Comparison of ENCODE assay signal across 17 cellular contexts in the genomic region with DNA sequence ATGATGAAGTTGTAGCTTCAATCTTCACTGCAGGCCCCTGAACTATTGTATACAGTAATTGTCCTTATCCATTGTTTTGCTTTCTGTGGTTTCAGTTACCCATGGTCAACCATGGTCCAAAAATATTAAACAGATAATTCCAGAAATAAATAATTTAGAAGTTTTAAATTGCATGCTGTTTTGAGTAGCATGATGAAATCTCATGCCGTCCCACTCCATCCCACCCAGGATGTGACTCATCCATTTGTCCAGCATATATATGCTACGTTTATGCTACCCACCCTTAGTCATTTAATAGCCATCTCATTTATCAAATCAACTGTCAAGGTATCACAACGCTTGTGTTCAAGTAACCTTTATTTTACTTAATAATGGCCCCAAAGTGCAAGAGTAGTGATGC. TPM values are rescaled to one million over a fixed set of nuclear protein-coding genes. Genes with fewer than 3 reads are reported as not detected.
DNase-seq lines count a peak whose midpoint lies in the region; TF ChIP-seq lines count a peak whose summit lies in the region.
"Had no signal": no experiment of that assay in that cellular context is flagged by ENCODE, and none has a peak within 500 bp of the region (broad histone marks: within the 10 kb centered on the region; RNA-seq: fewer than 3 reads in every experiment).

No MANE protein-coding gene starts in this region.

- DNase-seq in ELR (ENCODE audit: low read depth) (peak; percentile 92), NB4 (ENCODE audit: low read depth) (peak; percentile 6), brain pericyte (ENCODE audit: low read depth, low spot score) (peak; percentile 25), mesenchymal stem cell (peak; percentile 33), H9 (no peak), NCI-H2107 treated with DMSO at 0.1 percent for 48 hours (lab: John Stamatoyannopoulos, UW; ENCODE audit: unreplicated experiment) (no peak), neuronal stem cell (ENCODE audit: low spot score) (no peak), pons (ENCODE audit: low spot score) (no peak)
- DNase-seq: C1 segment of cervical spinal cord; caudate nucleus; NK-92 treated with Interleukin-12 subunit alpha and Interleukin-12 subunit beta, amount 100 ng/mL, for 24 hours; stimulated activated CD4-positive, alpha-beta T cell treated with anti-CD3 and anti-CD28 coated beads, Interleukin-4, amount 100 ng/mL, for 1 hour had no signal

- H3K36me3 ChIP-seq in mesenchymal stem cell (ENCODE audit: control insufficient read depth in 1 of 2, insufficient read depth in 2 of 2, low read depth in 1 of 2, low read length in 2 of 2), result no peaks in the 10 kb centered on the region
- H3K36me3 ChIP-seq in neuronal stem cell (replicated peaks in 1 of 2; ENCODE audit: control insufficient read depth in 2 of 2, insufficient read depth in 2 of 2, low read length in 2 of 2), result no peaks in the 10 kb centered on the region

- TF ChIP-seq CTCF in NB4 (IDR thresholded peaks at IDR 0.05; ENCODE audit: low read depth, low read length), result no peak
- no peak for TF ChIP-seq CTCF in H9 (conservative IDR thresholded peaks at IDR 0.05)

- H3K14ac ChIP-seq in mesenchymal stem cell (ENCODE audit: low read length in 2 of 2), result no peak overlapping the region
- no peak overlapping the region for H3K14ac ChIP-seq in H9 (ENCODE audit: insufficient read depth, low read length)
- no peak overlapping the region for H3K14ac ChIP-seq in neuronal stem cell (ENCODE audit: low read length)

- no peaks in the 10 kb centered on the region for H3K79me2 ChIP-seq in H9 (ENCODE audit: insufficient read depth, low read length)

- H2BK120ac ChIP-seq in mesenchymal stem cell (ENCODE audit: low read depth, low read length) (no peak overlapping the region), H9 (ENCODE audit: low read depth, low read length, poor library complexity, severe bottlenecking) (no peak overlapping the region), neuronal stem cell (ENCODE audit: low read depth, low read length) (no peak overlapping the region)

- H3K79me1 ChIP-seq in mesenchymal stem cell (replicated peaks; ENCODE audit: low read length, poor library complexity, severe bottlenecking), result no peaks in the 10 kb centered on the region
- H3K79me1 ChIP-seq in H9 (ENCODE audit: insufficient read depth, low read depth, low read length, poor library complexity, severe bottlenecking), result no peaks in the 10 kb centered on the region
- no peaks in the 10 kb centered on the region for H3K79me1 ChIP-seq in neuronal stem cell (ENCODE audit: low read depth, low read length)

- no peak overlapping the region for H2BK20ac ChIP-seq in H9 (ENCODE audit: low read depth, low read length, poor library complexity, severe bottlenecking)

- no peaks in the 10 kb centered on the region for H3K9me3 Mint-ChIP-seq in H9

- no peaks in the 10 kb centered on the region for H3K36me3 Mint-ChIP-seq in H9 (ENCODE audit: insufficient read depth in 1 of 3, low read depth in 3 of 3)
- H3K36me3 Mint-ChIP-seq: natural killer cell treated with Interleukin-12 subunit alpha and Interleukin-12 subunit beta and Interleukin-15 and Interleukin-18, amount 100 ng/mL, for 72 hours had no signal

- H2AK5ac ChIP-seq in mesenchymal stem cell (ENCODE audit: low read length, severe bottlenecking) (no peak overlapping the region), H9 (ENCODE audit: insufficient read length, low read length) (no peak overlapping the region), neuronal stem cell (ENCODE audit: low read depth, low read length) (no peak overlapping the region)

- 0% methylated on average over 2 of the region's 3 CpGs for WGBS in mesenchymal stem cell
- no CpG with 5 or more reads among the region's 3 CpGs for WGBS in H9 (ENCODE audit: extremely low coverage, insufficient read length, low lambda C conversion rate)
- WGBS in neuronal stem cell (ENCODE audit: extremely low coverage in 2 of 2, insufficient read length in 2 of 2, insufficient replicate concordance in 1 of 2), 2 donors, result no CpG with 5 or more reads among the region's 3 CpGs

- H4K91ac ChIP-seq in mesenchymal stem cell (ENCODE audit: low read length) (no peak overlapping the region), H9 (ENCODE audit: insufficient read length, low read depth, low read length) (no peak overlapping the region), neuronal stem cell (ENCODE audit: low read depth, low read length, poor library complexity) (no peak overlapping the region)

- H2BK5ac ChIP-seq in mesenchymal stem cell (ENCODE audit: low read depth, low read length, poor library complexity, severe bottlenecking), result no peak overlapping the region
- H2BK5ac ChIP-seq in H9 (ENCODE audit: insufficient read length, low read length), result no peak overlapping the region
- no peak overlapping the region for H2BK5ac ChIP-seq in neuronal stem cell (ENCODE audit: low read length)

- no peak overlapping the region for H2AFZ ChIP-seq in mesenchymal stem cell (ENCODE audit: low read depth, low read length)
- no peak overlapping the region for H2AFZ ChIP-seq in H9 (ENCODE audit: low read length)
- no peak overlapping the region for H2AFZ ChIP-seq in neuronal stem cell (ENCODE audit: low read length)

- no peak overlapping the region for H3K27ac ChIP-seq in mesenchymal stem cell (ENCODE audit: low read length, poor library complexity, severe bottlenecking)
- H3K27ac ChIP-seq in H9 (ENCODE audit: insufficient read length, low read depth, low read length), result no peak overlapping the region
- no peak overlapping the region for H3K27ac ChIP-seq in neuronal stem cell (replicated peaks; ENCODE audit: low read length)
- H3K27ac ChIP-seq: SK-N-MC, VCaP had no signal

- H4K5ac ChIP-seq in H9 (ENCODE audit: insufficient read length, low read depth, low read length), result no peak overlapping the region

- H2BK12ac ChIP-seq in mesenchymal stem cell (ENCODE audit: low read length in 2 of 2) (no peak overlapping the region), H9 (ENCODE audit: insufficient read length, low read depth, low read length) (no peak overlapping the region), neuronal stem cell (ENCODE audit: low read length) (no peak overlapping the region)

- no peak overlapping the region for H3T11ph ChIP-seq in H9 (ENCODE audit: low read length)

- H3K4me1 ChIP-seq in mesenchymal stem cell (ENCODE audit: control insufficient read depth, insufficient read depth, low read depth, low read length) (no peaks in the 10 kb centered on the region), H9 (ENCODE audit: insufficient read depth, low read length) (no peaks in the 10 kb centered on the region), neuronal stem cell (ENCODE audit: control insufficient read depth in 2 of 2, insufficient read depth in 1 of 2, low read depth in 1 of 2, low read length in 2 of 2) (no peaks in the 10 kb centered on the region)

- no peak overlapping the region for H3K4me3 ChIP-seq in NB4 (ENCODE audit: low read depth, low read length)
- H3K4me3 ChIP-seq in mesenchymal stem cell (ENCODE audit: insufficient read depth in 1 of 2, low read depth in 1 of 2, low read length in 2 of 2), result no peak overlapping the region
- H3K4me3 ChIP-seq in neuronal stem cell (ENCODE audit: low read length in 2 of 2), result no peak overlapping the region
- H3K4me3 ChIP-seq: SK-N-MC had no signal

- H3K27me3 Mint-ChIP-seq in H9 (ENCODE audit: low read depth), result no peaks in the 10 kb centered on the region
- H3K27me3 Mint-ChIP-seq: natural killer cell treated with Interleukin-12 subunit alpha and Interleukin-12 subunit beta and Interleukin-15 and Interleukin-18, amount 100 ng/mL, for 72 hours had no signal

- H3K18ac ChIP-seq in mesenchymal stem cell (ENCODE audit: low read depth in 1 of 2, low read length in 2 of 2) (no peak overlapping the region), H9 (ENCODE audit: insufficient read length, low read depth, low read length) (no peak overlapping the region), neuronal stem cell (ENCODE audit: low read length) (no peak overlapping the region)

- H3K4ac ChIP-seq in mesenchymal stem cell (ENCODE audit: low read depth in 1 of 2, low read length in 2 of 2) (no peak overlapping the region), H9 (ENCODE audit: low read depth, low read length) (no peak overlapping the region), neuronal stem cell (ENCODE audit: low read length) (no peak overlapping the region)

- H3K4me3 Mint-ChIP-seq in H9, result no peak overlapping the region
- H3K4me3 Mint-ChIP-seq: natural killer cell treated with Interleukin-12 subunit alpha and Interleukin-12 subunit beta and Interleukin-15 and Interleukin-18, amount 100 ng/mL, for 72 hours had no signal

- no peaks in the 10 kb centered on the region for H3K23me2 ChIP-seq in H9 (ENCODE audit: insufficient read length, low read depth, low read length, poor library complexity, severe bottlenecking)

- no peak overlapping the region for H3K27ac Mint-ChIP-seq in H9
- H3K27ac Mint-ChIP-seq: natural killer cell treated with Interleukin-12 subunit alpha and Interleukin-12 subunit beta and Interleukin-15 and Interleukin-18, amount 100 ng/mL, for 72 hours had no signal

- no peak for TF ChIP-seq POLR2A in NB4 (IDR thresholded peaks at IDR 0.05; ENCODE audit: extremely low read depth, insufficient read length)

- no peak overlapping the region for H2BK15ac ChIP-seq in mesenchymal stem cell (ENCODE audit: low read depth, poor library complexity, severe bottlenecking)
- H2BK15ac ChIP-seq in H9 (ENCODE audit: low read depth, low read length), result no peak overlapping the region
- H2BK15ac ChIP-seq in neuronal stem cell (ENCODE audit: low read length), result no peak overlapping the region

- H3K23ac ChIP-seq in mesenchymal stem cell (ENCODE audit: low read length in 2 of 2) (no peak overlapping the region), H9 (ENCODE audit: insufficient read length, low read depth, low read length) (no peak overlapping the region), neuronal stem cell (ENCODE audit: low read depth, low read length, poor library complexity) (no peak overlapping the region)

- H3K27me3 ChIP-seq in mesenchymal stem cell (ENCODE audit: control insufficient read depth in 1 of 2, insufficient read depth in 1 of 2, low read length in 2 of 2), result no peaks in the 10 kb centered on the region
- no peaks in the 10 kb centered on the region for H3K27me3 ChIP-seq in H9 (ENCODE audit: insufficient read depth, low read length)
- no peaks in the 10 kb centered on the region for H3K27me3 ChIP-seq in neuronal stem cell (ENCODE audit: control insufficient read depth in 3 of 3, insufficient read depth in 3 of 3, low read depth in 1 of 3, low read length in 3 of 3)

- H4K8ac ChIP-seq in mesenchymal stem cell (ENCODE audit: low read length) (no peak overlapping the region), H9 (replicated peaks; ENCODE audit: insufficient read length, low read depth, low read length) (no peak overlapping the region), neuronal stem cell (ENCODE audit: low read depth, low read length) (no peak overlapping the region)

- H3K4me1 Mint-ChIP-seq in H9, result peaks cover 3 to 5% of the 10 kb centered on the region in 2 experiments

- H4K20me1 ChIP-seq in H9 (ENCODE audit: control insufficient read depth, insufficient read depth, insufficient read length), result no peaks in the 10 kb centered on the region

- no peak overlapping the region for H3K4me2 ChIP-seq in mesenchymal stem cell (ENCODE audit: low read length, poor library complexity, severe bottlenecking)
- no peak overlapping the region for H3K4me2 ChIP-seq in H9 (ENCODE audit: insufficient read depth, insufficient read length, low read length)
- no peak overlapping the region for H3K4me2 ChIP-seq in neuronal stem cell (ENCODE audit: insufficient read depth, low read length, poor library complexity, severe bottlenecking)

- H3K56ac ChIP-seq in H9 (ENCODE audit: insufficient read length, low read depth, low read length), result no peak overlapping the region

- H3K9me3 ChIP-seq in mesenchymal stem cell (ENCODE audit: control insufficient read depth, low read length) (no peaks in the 10 kb centered on the region), H9 (ENCODE audit: control insufficient read depth, low read depth, low read length) (no peaks in the 10 kb centered on the region), neuronal stem cell (replicated peaks in 1 of 2; ENCODE audit: control insufficient read depth in 2 of 2, insufficient read depth in 1 of 2, low read depth in 1 of 2, low read length in 2 of 2) (no peaks in the 10 kb centered on the region)

- no peak overlapping the region for H3K9ac ChIP-seq in mesenchymal stem cell (ENCODE audit: low read length)
- H3K9ac ChIP-seq in H9 (ENCODE audit: extremely low read depth, insufficient read length, low read length), result no peak overlapping the region
- no peak overlapping the region for H3K9ac ChIP-seq in neuronal stem cell (ENCODE audit: low read depth, low read length, poor library complexity)

RNA-seq across cellular contexts. Expression of a gene that starts 34.5 kb away (rescaled TPM):
- not detected for polyA plus RNA-seq in mesenchymal stem cell (2013, experiment 1 of 2)
- polyA plus RNA-seq in mesenchymal stem cell (2013, experiment 2 of 2), result not detected
- total RNA-seq in H9 (2021), result 0.15 TPM in 2 replicates
- polyA plus RNA-seq in neuronal stem cell (2013, experiment 1 of 2), result not detected
- polyA plus RNA-seq in neuronal stem cell (2013, experiment 2 of 2), result not detected
- total RNA-seq: lower leg skin; natural killer cell treated with Interleukin-12 subunit alpha and Interleukin-12 subunit beta and Interleukin-15 and Interleukin-18, amount 100 ng/mL, for 72 hours; urinary bladder had no signal
- polyA plus RNA-seq: urinary bladder had no signal

Comparison
In these comparisons a context has a peak if more than half of its experiments do, and no peak if none do; other contexts are left out.
1. DNase-seq: peak in ELR (single experiment), NB4 (single experiment), brain pericyte (single experiment) and mesenchymal stem cell (single experiment); none in H9 (single experiment), NCI-H2107 treated with DMSO at 0.1 percent for 48 hours (single experiment), neuronal stem cell (single experiment) and pons (single experiment).